Comparison of ENCODE assay signal across 8 cellular contexts in genomic region chr2:40488927-40489677, GRCh38. TPM values are rescaled to one million over a fixed set of nuclear protein-coding genes. Genes with fewer than 3 reads are reported as not detected.
A peak's percentile ranks its signal among the peaks of the same experiment; 100 is the strongest.
DNase-seq lines count a peak whose midpoint lies in the region; ATAC-seq and TF ChIP-seq lines count a peak whose summit lies in the region.

No MANE protein-coding gene starts in this region.

- H3K4me3 ChIP-seq in mammary epithelial cell (replicated peaks in 1 of 3; ENCODE audit: insufficient read depth in 1 of 3, low read depth in 2 of 3, low read length in 3 of 3): peak overlapping the region; percentile 36 to 61 (median 60)
- H3K4me3 ChIP-seq in muscle layer of colon (ENCODE audit: low read depth in 1 of 2, low read length in 2 of 2): peak overlapping the region; percentile 38 to 63
- no peak overlapping the region for H3K4me3 ChIP-seq in endodermal cell (ENCODE audit: low read length)

- H3K4me1 ChIP-seq in mammary epithelial cell (ENCODE audit: insufficient read depth, low read length) (no peaks in the 10 kb centered on the region), muscle layer of colon (ENCODE audit: insufficient read depth, low read length) (peaks cover 16% of the 10 kb centered on the region), endodermal cell (ENCODE audit: control insufficient read depth, insufficient read depth, low read length) (no peaks in the 10 kb centered on the region)

- no peak for ATAC-seq in GM18511 (IDR thresholded peaks at IDR 0.05; ENCODE audit: unreplicated experiment)

- intact Hi-C loops in mammary epithelial cell (cut with micrococcal nuclease): loop anchor here (1.0 to 10.0 kb wide), 2 partner anchors 66 to 271 kb away; no protein-coding TSS in a partner anchor

- TF ChIP-seq CTCF in mammary epithelial cell (conservative IDR thresholded peaks at IDR 0.05 in 1 of 2, IDR thresholded peaks at IDR 0.05 in 1 of 2; ENCODE audit: extremely low read depth in 1 of 2, insufficient read depth in 1 of 2, low read depth in 1 of 2, low read length in 2 of 2) (no peak), endodermal cell (conservative IDR thresholded peaks at IDR 0.05) (no peak)

- H2AFZ ChIP-seq in mammary epithelial cell (ENCODE audit: low read depth, low read length): peak overlapping the region; percentile 95

- H3K27ac ChIP-seq in mammary epithelial cell (ENCODE audit: insufficient read depth, low read depth, low read length): no peak overlapping the region
- H3K27ac ChIP-seq in muscle layer of colon (ENCODE audit: low read depth, low read length): peak overlapping the region; percentile 64
- no peak overlapping the region for H3K27ac ChIP-seq in endodermal cell (ENCODE audit: low read depth, low read length)

- in situ Hi-C loops in mammary epithelial cell (cut with MboI; ENCODE audit: low sequenced_read_pairs in 2 of 2): no loop called here

- H3K9me3 ChIP-seq in mammary epithelial cell (replicated peaks; ENCODE audit: insufficient read depth, low read length): no peaks in the 10 kb centered on the region
- no peaks in the 10 kb centered on the region for H3K9me3 ChIP-seq in muscle layer of colon (ENCODE audit: low read length)
- no peaks in the 10 kb centered on the region for H3K9me3 ChIP-seq in endodermal cell (ENCODE audit: control insufficient read depth, low read length)

- H3K36me3 ChIP-seq in mammary epithelial cell (ENCODE audit: insufficient read depth, low read length) (no peaks in the 10 kb centered on the region), muscle layer of colon (ENCODE audit: insufficient read depth, low read length) (no peaks in the 10 kb centered on the region), endodermal cell (ENCODE audit: control insufficient read depth, insufficient read depth, low read length) (no peaks in the 10 kb centered on the region)

- dilution Hi-C loops in mammary epithelial cell (cut with HindIII; ENCODE audit: low sequenced_read_pairs): no loop called here

- peaks cover 5% of the 10 kb centered on the region for H3K4me1 Mint-ChIP-seq in endodermal cell

- no peaks in the 10 kb centered on the region for H4K20me1 ChIP-seq in mammary epithelial cell (ENCODE audit: insufficient read depth, low read length)

- no peaks in the 10 kb centered on the region for H3K9me3 Mint-ChIP-seq in endodermal cell

- WGBS in mammary epithelial cell (ENCODE audit: low coverage, missing lambda C conversion rate): 1% methylated on average over 10 of the region's 11 CpGs
- WGBS in endodermal cell (ENCODE audit: insufficient coverage in 1 of 2, insufficient read length in 1 of 2), 2 experiments: 96 to 98% methylated on average over 6 to 11 of the region's 11 CpGs

- no peaks in the 10 kb centered on the region for H3K36me3 Mint-ChIP-seq in endodermal cell (ENCODE audit: low read depth)

- no peak overlapping the region for H3K27ac Mint-ChIP-seq in endodermal cell

- H3K79me2 ChIP-seq in mammary epithelial cell (ENCODE audit: insufficient read depth, low read length): no peaks in the 10 kb centered on the region

- H3K9ac ChIP-seq in mammary epithelial cell (ENCODE audit: insufficient read depth, low read length) (peak overlapping the region; percentile 24), muscle layer of colon (ENCODE audit: low read length) (peak overlapping the region; percentile 54), endodermal cell (ENCODE audit: extremely low read depth, low read length, poor library complexity, severe bottlenecking) (no peak overlapping the region)

- no peaks in the 10 kb centered on the region for H3K27me3 Mint-ChIP-seq in endodermal cell (ENCODE audit: insufficient read depth)

- CTCF ChIA-PET in mammary epithelial cell (lab: Charles Lee; ENCODE audit: low non-redundant PET): no interaction called here

- H3K4me2 ChIP-seq in mammary epithelial cell (ENCODE audit: insufficient read depth, low read depth, low read length): peak overlapping the region; percentile 82

- H3K27me3 ChIP-seq in mammary epithelial cell (ENCODE audit: insufficient read depth, low read length) (no peaks in the 10 kb centered on the region), muscle layer of colon (ENCODE audit: control insufficient read depth in 1 of 2, insufficient read depth in 2 of 2, low read length in 2 of 2) (no peaks in the 10 kb centered on the region), endodermal cell (ENCODE audit: control insufficient read depth, insufficient read depth, low read length, poor library complexity, severe bottlenecking) (no peaks in the 10 kb centered on the region)

- no TSS peak for BruUV-seq in mammary epithelial cell (replicated peaks; lab: Mats Ljungman, UMichigan)

- H3K4me3 Mint-ChIP-seq in endodermal cell: no peak overlapping the region

- peak; percentile 33 for DNase-seq in AG20443 (ENCODE audit: low spot score)
- peak; percentile 53 for DNase-seq in HT1080 (ENCODE audit: low read depth)
- DNase-seq in mammary epithelial cell: peak; percentile 30
- no peak for DNase-seq in endodermal cell
- DNase-seq in middle frontal gyrus (ENCODE audit: extremely low spot score, low spot score): no peak
- no peak for DNase-seq in KG1 (lab: John Stamatoyannopoulos, UW)

RNA-seq across cellular contexts. Expression of gene SLC8A1, which starts 37.2 kb away (rescaled TPM):
- 8.3 and 8.8 TPM in 2 replicates for total RNA-seq in HT1080 (2014; rRNA removed; shearing (Covaris generic))
- polyA plus RNA-seq in HT1080 (2015; cell fraction: cytosol; rRNA removed): 1.2 and 1.9 TPM in 2 replicates
- polyA plus RNA-seq in HT1080 (2015; cell fraction: nucleus; rRNA removed): 4.1 and 4.4 TPM in 2 replicates
- total RNA-seq in mammary epithelial cell (10 to 100 TPM; 20.9 to 27.5 TPM), endodermal cell (1 to 10 TPM; 4.7 to 6.3 TPM)
- 6.4 TPM for polyA plus RNA-seq in mammary epithelial cell
- 38.8 TPM for polyA minus RNA-seq in mammary epithelial cell
- 10.3 TPM for polyA plus RNA-seq in endodermal cell (2013, experiment 1 of 2)
- polyA plus RNA-seq in endodermal cell (2013, experiment 2 of 2): 7.9 TPM

Comparison
In these comparisons a context has a peak if more than half of its experiments do, and no peak if none do; other contexts are left out.
1. DNase-seq: peak in AG20443 (single experiment), HT1080 (single experiment) and mammary epithelial cell (single experiment); none in endodermal cell (single experiment), middle frontal gyrus (single experiment) and KG1 (single experiment).